ENCODE assay signal across 18 cellular contexts in genomic region chr11:75277211-75277805, GRCh38. TPM values are rescaled to one million over a fixed set of nuclear protein-coding genes. Genes with fewer than 3 reads are reported as not detected.
A peak's percentile ranks its signal among the peaks of the same experiment; 100 is the strongest.
DNase-seq lines count a peak whose midpoint lies in the region; ATAC-seq and TF ChIP-seq lines count a peak whose summit lies in the region.
"Had no signal": no experiment of that assay in that cellular context is flagged by ENCODE, and none has a peak within 500 bp of the region (broad histone marks: within the 10 kb centered on the region; RNA-seq: fewer than 3 reads in every experiment).

No MANE protein-coding gene starts in this region.

- peak overlapping the region; percentile 21 for H3K4me3 ChIP-seq in CD8-positive, alpha-beta memory T cell (ENCODE audit: low read length)
- no peak overlapping the region for H3K4me3 ChIP-seq in osteoblast (ENCODE audit: insufficient read depth, low read length)
- H3K4me3 ChIP-seq in PC-9, result no peak overlapping the region
- no peak overlapping the region for H3K4me3 ChIP-seq in coronary artery
- H3K4me3 ChIP-seq: ovary had no signal

- no peaks in the 10 kb centered on the region for H3K9me3 Mint-ChIP-seq in T-helper 2 cell treated with Interferon-gamma antibody and Interleukin-4, amounts not matched to agents 5 μg/mL and 100 μg/mL, for 36 hours
- H3K9me3 Mint-ChIP-seq in CD8-positive, alpha-beta memory T cell, result no peaks in the 10 kb centered on the region
- no peaks in the 10 kb centered on the region for H3K9me3 Mint-ChIP-seq in central memory CD8-positive, alpha-beta T cell
- H3K9me3 Mint-ChIP-seq: stimulated activated naive CD8-positive, alpha-beta T cell treated with anti-CD3 and anti-CD28 coated beads, Interleukin-15, Interleukin-2, amounts not matched to agents 100 ng/mL and 50 ng/mL, for 24 hours had no signal

- CTCF ChIA-PET in CD8-positive, alpha-beta memory T cell (lab: Charles Lee), result interaction anchor here (0.8 to 16.2 kb wide), 14 partner anchors 29 to 282 kb away, joined by 3 to 325 read pairs (median 4); partner anchors contain the start of genes ARRB1 and TPBGL
- CTCF ChIA-PET in PC-9 (lab: Charles Lee), result interaction anchor here (0.8 kb wide), 1 partner anchor 109 kb away, joined by 5 read pairs; no protein-coding TSS in a partner anchor

- H3K4me3 Mint-ChIP-seq in T-helper 2 cell treated with Interferon-gamma antibody and Interleukin-4, amounts not matched to agents 5 μg/mL and 100 μg/mL, for 36 hours, result no peak overlapping the region
- peak overlapping the region in 1 of 7 donors; percentile 90 for H3K4me3 Mint-ChIP-seq in CD8-positive, alpha-beta memory T cell
- no peak overlapping the region for H3K4me3 Mint-ChIP-seq in central memory CD8-positive, alpha-beta T cell
- H3K4me3 Mint-ChIP-seq: stimulated activated naive CD8-positive, alpha-beta T cell treated with anti-CD3 and anti-CD28 coated beads, Interleukin-15, Interleukin-2, amounts not matched to agents 100 ng/mL and 50 ng/mL, for 24 hours had no signal

- H3F3A ChIP-seq in PC-9 (ENCODE audit: insufficient read depth, low read depth), result no peaks in the 10 kb centered on the region; the same call in 1 of the 2 replicates

- DNase-seq in T-helper 2 cell treated with Interferon-gamma antibody and Interleukin-4, amounts not matched to agents 5 μg/mL and 100 μg/mL, for 36 hours (ENCODE audit: low spot score), result no peak
- DNase-seq in T-helper 2 cell, result no peak
- DNase-seq in CD8-positive, alpha-beta memory T cell, result peak in 1 of 5 donors; percentile 21
- no peak for DNase-seq in central memory CD8-positive, alpha-beta T cell (ENCODE audit: low spot score in 2 of 2)
- peak; percentile 66 for DNase-seq in osteoblast (ENCODE audit: insufficient read length, low spot score, missing footprints)
- DNase-seq in NK-92 treated with Interleukin-12 subunit alpha and Interleukin-12 subunit beta, amount 100 ng/mL, for 24 hours (lab: John Stamatoyannopoulos, UW), result no peak
- DNase-seq in PC-9, result no peak
- DNase-seq in coronary artery (ENCODE audit: low spot score), result no peak
- DNase-seq: activated CD4-positive, alpha-beta T cell treated with anti-CD3 and anti-CD28 coated beads, Interleukin-2, amount 50 U/mL, for 4 hours; central memory CD4-positive, alpha-beta T cell; foreskin melanocyte; H7; small intestine had no signal

- intact Hi-C loops in PC-9 (cut with micrococcal nuclease; ENCODE audit: unreplicated experiment), result no loop called here

- H3K79me2 ChIP-seq in osteoblast (ENCODE audit: insufficient read depth, low read length) (no peaks in the 10 kb centered on the region), PC-9 (ENCODE audit: low read depth) (no peaks in the 10 kb centered on the region)

- H3K27ac Mint-ChIP-seq in T-helper 2 cell treated with Interferon-gamma antibody and Interleukin-4, amounts not matched to agents 5 μg/mL and 100 μg/mL, for 36 hours, result peak overlapping the region; percentile 100
- H3K27ac Mint-ChIP-seq in CD8-positive, alpha-beta memory T cell, result peak overlapping the region; percentile 89 to 98 (median 97)
- H3K27ac Mint-ChIP-seq in central memory CD8-positive, alpha-beta T cell (ENCODE audit: low read depth), result peak overlapping the region; percentile 89

- POLR2A ChIA-PET in CD8-positive, alpha-beta memory T cell (lab: Charles Lee), result interaction anchor here (1.3 kb wide), 1 partner anchor 123 kb away, joined by 4 read pairs; no protein-coding TSS in a partner anchor
- POLR2A ChIA-PET in PC-9 (lab: Charles Lee; ENCODE audit: unreplicated experiment), result no interaction called here

- H3K4me2 ChIP-seq in osteoblast (ENCODE audit: insufficient read depth, low read length) (no peak overlapping the region), PC-9 (no peak overlapping the region)

- ATAC-seq in central memory CD8-positive, alpha-beta T cell (replicated peaks; ENCODE audit: extremely low read depth, poor library complexity, severe bottlenecking), result no peak

- H3K4me1 ChIP-seq in CD8-positive, alpha-beta memory T cell (ENCODE audit: insufficient read depth, low read length), result peaks cover 63% of the 10 kb centered on the region
- H3K4me1 ChIP-seq in osteoblast (ENCODE audit: insufficient read depth, low read length), result no peaks in the 10 kb centered on the region
- no peaks in the 10 kb centered on the region for H3K4me1 ChIP-seq in PC-9 (replicated peaks; ENCODE audit: insufficient read depth)

- TF ChIP-seq CTCF in osteoblast (IDR thresholded peaks at IDR 0.05; ENCODE audit: extremely low read depth, low read depth, low read length), result no peak
- no peak for TF ChIP-seq CTCF in PC-9 (conservative IDR thresholded peaks at IDR 0.05)
- no peak for TF ChIP-seq CTCF in coronary artery (IDR thresholded peaks at IDR 0.05)

- H3K4me1 Mint-ChIP-seq in T-helper 2 cell treated with Interferon-gamma antibody and Interleukin-4, amounts not matched to agents 5 μg/mL and 100 μg/mL, for 36 hours (ENCODE audit: low read depth), result peaks cover 22% of the 10 kb centered on the region
- peaks cover 51 to 64% (median 62%) of the 10 kb centered on the region in 3 donors for H3K4me1 Mint-ChIP-seq in CD8-positive, alpha-beta memory T cell
- peaks cover 54% of the 10 kb centered on the region for H3K4me1 Mint-ChIP-seq in central memory CD8-positive, alpha-beta T cell

- H3K36me3 ChIP-seq in CD8-positive, alpha-beta memory T cell (ENCODE audit: insufficient read depth, low read length), result peaks cover 8% of the 10 kb centered on the region
- H3K36me3 ChIP-seq in osteoblast (ENCODE audit: insufficient read depth, low read length) (no peaks in the 10 kb centered on the region), PC-9 (ENCODE audit: low read depth) (no peaks in the 10 kb centered on the region)
- H3K36me3 ChIP-seq: ovary had no signal

- peak overlapping the region; percentile 42 for H3K27ac ChIP-seq in CD8-positive, alpha-beta memory T cell (ENCODE audit: low read depth, low read length)
- H3K27ac ChIP-seq in osteoblast (ENCODE audit: low read depth, low read length) (no peak overlapping the region), PC-9 (no peak overlapping the region), coronary artery (no peak overlapping the region)
- H3K27ac ChIP-seq: ovary, RWPE1 had no signal

- no TSS peak for BruUV-seq in PC-9 (replicated peaks; lab: Mats Ljungman, UMichigan)

- H3K36me3 Mint-ChIP-seq in T-helper 2 cell treated with Interferon-gamma antibody and Interleukin-4, amounts not matched to agents 5 μg/mL and 100 μg/mL, for 36 hours (ENCODE audit: low read depth), result peaks cover 36% of the 10 kb centered on the region
- peaks cover 12 to 40% (median 22%) of the 10 kb centered on the region in 3 donors for H3K36me3 Mint-ChIP-seq in CD8-positive, alpha-beta memory T cell
- H3K36me3 Mint-ChIP-seq in central memory CD8-positive, alpha-beta T cell (ENCODE audit: insufficient read depth), result peaks cover 6% of the 10 kb centered on the region

- no peaks in the 10 kb centered on the region for H3K9me2 ChIP-seq in PC-9 (ENCODE audit: insufficient read depth)

- H3K27me3 Mint-ChIP-seq in T-helper 2 cell treated with Interferon-gamma antibody and Interleukin-4, amounts not matched to agents 5 μg/mL and 100 μg/mL, for 36 hours (ENCODE audit: low read depth), result no peaks in the 10 kb centered on the region
- no peaks in the 10 kb centered on the region for H3K27me3 Mint-ChIP-seq in CD8-positive, alpha-beta memory T cell
- no peaks in the 10 kb centered on the region for H3K27me3 Mint-ChIP-seq in central memory CD8-positive, alpha-beta T cell
- H3K27me3 Mint-ChIP-seq: stimulated activated naive CD8-positive, alpha-beta T cell treated with anti-CD3 and anti-CD28 coated beads, Interleukin-15, Interleukin-2, amounts not matched to agents 100 ng/mL and 50 ng/mL, for 24 hours had no signal

- H2AFZ ChIP-seq in osteoblast (ENCODE audit: low read length), result no peak overlapping the region
- no peak overlapping the region for H2AFZ ChIP-seq in PC-9

- no peaks in the 10 kb centered on the region for H3K27me3 ChIP-seq in CD8-positive, alpha-beta memory T cell (ENCODE audit: insufficient read depth, low read length, poor library complexity, severe bottlenecking)
- H3K27me3 ChIP-seq in osteoblast (ENCODE audit: insufficient read depth, low read length), result no peaks in the 10 kb centered on the region
- H3K27me3 ChIP-seq in PC-9 (ENCODE audit: insufficient read depth, low read depth), result no peaks in the 10 kb centered on the region
- H3K27me3 ChIP-seq: ovary had no signal

- no peaks in the 10 kb centered on the region for H3K9me3 ChIP-seq in CD8-positive, alpha-beta memory T cell (ENCODE audit: low read length)
- H3K9me3 ChIP-seq in osteoblast (ENCODE audit: low read depth, low read length), result no peaks in the 10 kb centered on the region
- H3K9me3 ChIP-seq in PC-9 (ENCODE audit: insufficient read depth, low read depth), result no peaks in the 10 kb centered on the region
- H3K9me3 ChIP-seq: ovary had no signal

- no peaks in the 10 kb centered on the region for H4K20me1 ChIP-seq in osteoblast (ENCODE audit: insufficient read depth, low read length)
- peaks cover 3% of the 10 kb centered on the region; the same call in 1 of the 2 replicates for H4K20me1 ChIP-seq in PC-9 (ENCODE audit: insufficient read depth)

RNA-seq across cellular contexts. Expression of gene TPBGL, which starts 36.7 kb away (rescaled TPM):
- total RNA-seq in CD8-positive, alpha-beta memory T cell, result under 1 TPM in 1 of 2 experiments, not detected in 1; 0.09 TPM
- polyA plus RNA-seq in CD8-positive, alpha-beta memory T cell, result 0.23 TPM
- total RNA-seq in osteoblast (not detected in 2 replicates), PC-9 (2021) (not detected in 2 replicates)
- total RNA-seq: endothelial cell of umbilical vein, G401, H7 had no signal
- polyA plus RNA-seq: endothelial cell of umbilical vein had no signal
